Comparison of ENCODE assay signal across 18 cellular contexts in genomic region chr17:82468692-82469091, GRCh38. TPM values are rescaled to one million over a fixed set of nuclear protein-coding genes. Genes with fewer than 3 reads are reported as not detected.
A peak's percentile ranks its signal among the peaks of the same experiment; 100 is the strongest.
DNase-seq lines count a peak whose midpoint lies in the region; ATAC-seq, FAIRE-seq and TF ChIP-seq lines count a peak whose summit lies in the region.
"Had no signal": no experiment of that assay in that cellular context is flagged by ENCODE, and none has a peak within 500 bp of the region (broad histone marks: within the 10 kb centered on the region; RNA-seq: fewer than 3 reads in every experiment).

No MANE protein-coding gene starts in this region.

- H3K79me1 ChIP-seq in mesenchymal stem cell (replicated peaks; ENCODE audit: low read length, poor library complexity, severe bottlenecking): no peaks in the 10 kb centered on the region

- peak overlapping the region; percentile 67 for H3K27ac Mint-ChIP-seq in activated T-cell treated with anti-CD3 and anti-CD28 coated beads, Interleukin-2, amount 50 U/mL, for 72 hours
- no peak overlapping the region for H3K27ac Mint-ChIP-seq in astrocyte (ENCODE audit: unreplicated experiment)

- H3K4me1 ChIP-seq in Panc1 (ENCODE audit: control insufficient read depth, insufficient read depth, low read length): no peaks in the 10 kb centered on the region
- no peaks in the 10 kb centered on the region for H3K4me1 ChIP-seq in astrocyte (ENCODE audit: insufficient read depth, low read length)
- no peaks in the 10 kb centered on the region for H3K4me1 ChIP-seq in mesenchymal stem cell (ENCODE audit: control insufficient read depth, insufficient read depth, low read depth, low read length)
- H3K4me1 ChIP-seq: BE2C had no signal

- TF ChIP-seq CTCF in Panc1 (IDR thresholded peaks at IDR 0.05) (no peak), astrocyte (IDR thresholded peaks at IDR 0.05; ENCODE audit: insufficient read depth, low read depth, low read length) (no peak)

- H3K4me3 ChIP-seq in Panc1 (ENCODE audit: low read depth in 2 of 2, low read length in 2 of 2) (no peak overlapping the region), astrocyte (ENCODE audit: insufficient read depth, low read depth, low read length) (no peak overlapping the region), mesenchymal stem cell (ENCODE audit: insufficient read depth in 1 of 2, low read depth in 1 of 2, low read length in 2 of 2) (no peak overlapping the region)
- H3K4me3 ChIP-seq: GM23248 had no signal

- 93% methylated on average over 7 of the region's 7 CpGs for WGBS in mesenchymal stem cell

- H3K4me3 Mint-ChIP-seq in activated T-cell treated with anti-CD3 and anti-CD28 coated beads, Interleukin-2, amount 50 U/mL, for 72 hours: no peak overlapping the region
- H3K4me3 Mint-ChIP-seq in astrocyte (ENCODE audit: unreplicated experiment): no peak overlapping the region
- H3K4me3 Mint-ChIP-seq: CD4-positive, alpha-beta memory T cell had no signal

- peaks cover 20 to 35% of the 10 kb centered on the region in 2 donors for H3K36me3 Mint-ChIP-seq in activated T-cell treated with anti-CD3 and anti-CD28 coated beads, Interleukin-2, amount 50 U/mL, for 72 hours (ENCODE audit: insufficient read depth in 2 of 2)
- H3K36me3 Mint-ChIP-seq in astrocyte (ENCODE audit: low read depth, unreplicated experiment): peaks cover 38% of the 10 kb centered on the region

- peaks cover 7% of the 10 kb centered on the region for H3K4me1 Mint-ChIP-seq in activated T-cell treated with anti-CD3 and anti-CD28 coated beads, Interleukin-2, amount 50 U/mL, for 72 hours (ENCODE audit: low read depth)
- H3K4me1 Mint-ChIP-seq in astrocyte (ENCODE audit: low read depth, unreplicated experiment): no peaks in the 10 kb centered on the region

- TSS peak; percentile 16 for BruUV-seq in Panc1 (replicated peaks; lab: Mats Ljungman, UMichigan)

- FAIRE-seq in astrocyte (lab: Jason Lieb, UNC) (no peak), urothelium cell line (lab: Jason Lieb, UNC) (no peak)
- FAIRE-seq: A204.1, GM12891, H54 had no signal

- POLR2A ChIA-PET in Panc1 (lab: Charles Lee): no interaction called here

- no peak overlapping the region for H4K8ac ChIP-seq in mesenchymal stem cell (ENCODE audit: low read length)

- no peak overlapping the region for H2BK12ac ChIP-seq in mesenchymal stem cell (ENCODE audit: low read length in 2 of 2)

- no peaks in the 10 kb centered on the region for H3K9me3 Mint-ChIP-seq in activated T-cell treated with anti-CD3 and anti-CD28 coated beads, Interleukin-2, amount 50 U/mL, for 72 hours
- no peaks in the 10 kb centered on the region for H3K9me3 Mint-ChIP-seq in astrocyte (ENCODE audit: unreplicated experiment)
- H3K9me3 Mint-ChIP-seq: CD4-positive, alpha-beta memory T cell had no signal

- CTCF ChIA-PET in Panc1 (lab: Charles Lee): no interaction called here

- no peaks in the 10 kb centered on the region for H3K27me3 Mint-ChIP-seq in activated T-cell treated with anti-CD3 and anti-CD28 coated beads, Interleukin-2, amount 50 U/mL, for 72 hours (ENCODE audit: low read depth)
- H3K27me3 Mint-ChIP-seq in astrocyte (ENCODE audit: low read depth, unreplicated experiment): no peaks in the 10 kb centered on the region
- H3K27me3 Mint-ChIP-seq: CD4-positive, alpha-beta memory T cell had no signal

- no peak overlapping the region for H2AK5ac ChIP-seq in mesenchymal stem cell (ENCODE audit: low read length, severe bottlenecking)

- H3K4me2 ChIP-seq in astrocyte (ENCODE audit: low read length) (no peak overlapping the region), mesenchymal stem cell (ENCODE audit: low read length, poor library complexity, severe bottlenecking) (no peak overlapping the region)

- H3K27ac ChIP-seq in Panc1 (ENCODE audit: low read length) (no peak overlapping the region), astrocyte (ENCODE audit: low read depth, low read length) (no peak overlapping the region), mesenchymal stem cell (ENCODE audit: low read length, poor library complexity, severe bottlenecking) (no peak overlapping the region)
- H3K27ac ChIP-seq: C4-2B, GM23248, HL-60 had no signal

- H3K36me3 ChIP-seq in Panc1 (ENCODE audit: control insufficient read depth, insufficient read depth, low read length): peaks cover 4% of the 10 kb centered on the region
- peaks cover 25% of the 10 kb centered on the region for H3K36me3 ChIP-seq in astrocyte (ENCODE audit: insufficient read depth, low read length)
- peaks cover 39 to 63% of the 10 kb centered on the region in 2 experiments for H3K36me3 ChIP-seq in mesenchymal stem cell (ENCODE audit: control insufficient read depth in 1 of 2, insufficient read depth in 2 of 2, low read depth in 1 of 2, low read length in 2 of 2)

- intact Hi-C loops in Panc1 (cut with micrococcal nuclease; ENCODE audit: unreplicated experiment): no loop called here

- H4K20me1 ChIP-seq in astrocyte (ENCODE audit: insufficient read depth, low read length): no peaks in the 10 kb centered on the region

- no peaks in the 10 kb centered on the region for H3K79me2 ChIP-seq in astrocyte (ENCODE audit: insufficient read depth, low read length)

- H3K23ac ChIP-seq in mesenchymal stem cell (ENCODE audit: low read length in 2 of 2): no peak overlapping the region

- no peak overlapping the region for H2BK15ac ChIP-seq in mesenchymal stem cell (ENCODE audit: low read depth, poor library complexity, severe bottlenecking)

- H3K14ac ChIP-seq in mesenchymal stem cell (ENCODE audit: low read length in 2 of 2): no peak overlapping the region

- no peak overlapping the region for H2BK5ac ChIP-seq in mesenchymal stem cell (ENCODE audit: low read depth, low read length, poor library complexity, severe bottlenecking)

- H4K91ac ChIP-seq in mesenchymal stem cell (ENCODE audit: low read length): no peak overlapping the region

- no peaks in the 10 kb centered on the region for H3K27me3 ChIP-seq in Panc1 (ENCODE audit: control insufficient read depth, insufficient read depth, low read length)
- H3K27me3 ChIP-seq in astrocyte (ENCODE audit: insufficient read depth, low read length): no peaks in the 10 kb centered on the region
- H3K27me3 ChIP-seq in mesenchymal stem cell (ENCODE audit: control insufficient read depth in 1 of 2, insufficient read depth in 1 of 2, low read length in 2 of 2): no peaks in the 10 kb centered on the region
- H3K27me3 ChIP-seq: BE2C had no signal

- no peak for DNase-seq in activated T-cell treated with anti-CD3 and anti-CD28 coated beads, Interleukin-2, amount 50 U/mL, for 72 hours
- no peak for DNase-seq in activated T-cell treated with anti-CD3 and anti-CD28 coated beads, Interleukin-2, amount 50 U/mL, for 48 hours
- DNase-seq in Panc1 (ENCODE audit: low read depth, low spot score): no peak
- peak; percentile 42 for DNase-seq in astrocyte (ENCODE audit: low read depth)
- DNase-seq in mesenchymal stem cell: peak; percentile 2
- DNase-seq in urothelium cell line (ENCODE audit: low spot score): no peak
- no peak for DNase-seq in T-helper 2 cell
- DNase-seq in NCI-H187 (lab: John Stamatoyannopoulos, UW): no peak
- DNase-seq: BE2C; CD4-positive, alpha-beta memory T cell; DMS79; GM23248 had no signal

- ATAC-seq in activated T-cell treated with anti-CD3 and anti-CD28 coated beads, Interleukin-2, amount 50 U/mL, for 72 hours (replicated peaks in 1 of 2): no peak
- ATAC-seq in Panc1: no peak
- ATAC-seq: HCT116 had no signal

- no peak overlapping the region for H3K9ac ChIP-seq in astrocyte (ENCODE audit: low read length)
- no peak overlapping the region for H3K9ac ChIP-seq in mesenchymal stem cell (ENCODE audit: low read length)
- H3K9ac ChIP-seq: GM23248 had no signal

- H3K9me3 ChIP-seq in Panc1 (ENCODE audit: control insufficient read depth, insufficient read depth, low read depth, low read length): no peaks in the 10 kb centered on the region
- H3K9me3 ChIP-seq in astrocyte (ENCODE audit: insufficient read depth, low read depth, low read length): no peaks in the 10 kb centered on the region
- no peaks in the 10 kb centered on the region for H3K9me3 ChIP-seq in mesenchymal stem cell (ENCODE audit: control insufficient read depth, low read length)
- H3K9me3 ChIP-seq: BE2C had no signal

- in situ Hi-C loops in Panc1 (cut with HindIII; ENCODE audit: low pct_unique_long_range_greater_than_20kb, low sequenced_read_pairs): no loop called here

- no peak overlapping the region for H3K18ac ChIP-seq in mesenchymal stem cell (ENCODE audit: low read depth in 1 of 2, low read length in 2 of 2)

- no peak overlapping the region for H2BK120ac ChIP-seq in mesenchymal stem cell (ENCODE audit: low read depth, low read length)

- H3K4ac ChIP-seq in mesenchymal stem cell (ENCODE audit: low read depth in 1 of 2, low read length in 2 of 2): no peak overlapping the region

- H2AFZ ChIP-seq in astrocyte (ENCODE audit: low read depth, low read length) (no peak overlapping the region), mesenchymal stem cell (ENCODE audit: low read depth, low read length) (no peak overlapping the region)
- H2AFZ ChIP-seq: GM23248 had no signal

RNA-seq across cellular contexts. Expression of gene NARF, which starts 10.2 kb away (rescaled TPM):
- 100 to 1,000 TPM in 1 of 2 donors, 10 to 100 TPM in 1; 90.4 to 120 TPM for total RNA-seq in activated T-cell treated with anti-CD3 and anti-CD28 coated beads, Interleukin-2, amount 50 U/mL, for 72 hours
- 60.9 TPM for total RNA-seq in Panc1 (2021; ENCODE audit: unreplicated experiment)
- 89.6 TPM for polyA plus RNA-seq in Panc1 (2012; ENCODE audit: insufficient read length)
- total RNA-seq in astrocyte: 62.8 and 64.4 TPM in 2 replicates
- 45.9 TPM for polyA plus RNA-seq in mesenchymal stem cell (2013, experiment 1 of 2)
- polyA plus RNA-seq in mesenchymal stem cell (2013, experiment 2 of 2): 44.2 TPM

RNA-seq across cellular contexts. Expression of gene CYBC1, which starts 18.1 kb away (rescaled TPM):
- total RNA-seq in activated T-cell treated with anti-CD3 and anti-CD28 coated beads, Interleukin-2, amount 50 U/mL, for 72 hours: 100 to 1,000 TPM; 256 to 300 TPM
- 174 TPM for total RNA-seq in Panc1 (2021; ENCODE audit: unreplicated experiment)
- polyA plus RNA-seq in Panc1 (2012; ENCODE audit: insufficient read length): 161 TPM
- total RNA-seq in astrocyte: 67.3 and 68.1 TPM in 2 replicates
- polyA plus RNA-seq in mesenchymal stem cell (2013, experiment 1 of 2): 40.1 TPM
- polyA plus RNA-seq in mesenchymal stem cell (2013, experiment 2 of 2): 39.0 TPM

RNA-seq across cellular contexts. Expression of gene OGFOD3, which starts 50.3 kb away (rescaled TPM):
- 10 to 100 TPM; 17.2 to 17.7 TPM for total RNA-seq in activated T-cell treated with anti-CD3 and anti-CD28 coated beads, Interleukin-2, amount 50 U/mL, for 72 hours
- total RNA-seq in Panc1 (2021; ENCODE audit: unreplicated experiment) (53.9 TPM), astrocyte (20.9 and 21.3 TPM in 2 replicates)
- polyA plus RNA-seq in Panc1 (2012; ENCODE audit: insufficient read length): 76.1 TPM
- 15.4 TPM for polyA plus RNA-seq in mesenchymal stem cell (2013, experiment 1 of 2)
- polyA plus RNA-seq in mesenchymal stem cell (2013, experiment 2 of 2): 16.0 TPM

RNA-seq across cellular contexts. Expression of gene HEXD, which starts 50.5 kb away (rescaled TPM):
- total RNA-seq in activated T-cell treated with anti-CD3 and anti-CD28 coated beads, Interleukin-2, amount 50 U/mL, for 72 hours: 10 to 100 TPM; 26.4 to 26.7 TPM
- total RNA-seq in Panc1 (2021; ENCODE audit: unreplicated experiment): 25.6 TPM
- polyA plus RNA-seq in Panc1 (2012; ENCODE audit: insufficient read length): 34.0 TPM
- total RNA-seq in astrocyte: 11.1 and 15.0 TPM in 2 replicates
- polyA plus RNA-seq in mesenchymal stem cell (2013, experiment 1 of 2): 6.2 TPM
- polyA plus RNA-seq in mesenchymal stem cell (2013, experiment 2 of 2): 5.8 TPM

RNA-seq across cellular contexts. Expression of gene FOXK2, which starts 50.8 kb away (rescaled TPM):
- total RNA-seq in activated T-cell treated with anti-CD3 and anti-CD28 coated beads, Interleukin-2, amount 50 U/mL, for 72 hours: 10 to 100 TPM; 59.9 to 61.0 TPM
- 143 TPM for total RNA-seq in Panc1 (2021; ENCODE audit: unreplicated experiment)
- polyA plus RNA-seq in Panc1 (2012; ENCODE audit: insufficient read length): 103 TPM
- total RNA-seq in astrocyte: 57.9 and 68.0 TPM in 2 replicates
- polyA plus RNA-seq in mesenchymal stem cell (2013, experiment 1 of 2): 45.8 TPM
- 46.2 TPM for polyA plus RNA-seq in mesenchymal stem cell (2013, experiment 2 of 2)

Comparison
In these comparisons a context has a peak if more than half of its experiments do, and no peak if none do; other contexts are left out.
1. DNase-seq: peak in astrocyte (single experiment) and mesenchymal stem cell (single experiment); none in activated T-cell treated with anti-CD3 and anti-CD28 coated beads, Interleukin-2, amount 50 U/mL, for 72 hours (0 of 2), activated T-cell treated with anti-CD3 and anti-CD28 coated beads, Interleukin-2, amount 50 U/mL, for 48 hours (0 of 2), Panc1 (single experiment), urothelium cell line (single experiment), T-helper 2 cell (0 of 5) and NCI-H187 (0 of 2).